11 cellular contexts compared by ENCODE assay signal in genomic region chr22:49964136-49964492, GRCh38. TPM values are rescaled to one million over a fixed set of nuclear protein-coding genes. Genes with fewer than 3 reads are reported as not detected.
A peak's percentile ranks its signal among the peaks of the same experiment; 100 is the strongest.
DNase-seq lines count a peak whose midpoint lies in the region; ATAC-seq, FAIRE-seq and TF ChIP-seq lines count a peak whose summit lies in the region.
"Had no signal": no experiment of that assay in that cellular context is flagged by ENCODE, and none has a peak within 500 bp of the region (broad histone marks: within the 10 kb centered on the region; RNA-seq: fewer than 3 reads in every experiment).

No MANE protein-coding gene starts in this region.

- H2BK15ac ChIP-seq in mesenchymal stem cell (ENCODE audit: low read depth, poor library complexity, severe bottlenecking) = peak overlapping the region; percentile 64

- H3K9me3 ChIP-seq in cardiac muscle cell (ENCODE audit: low read depth) = no peaks in the 10 kb centered on the region
- H3K9me3 ChIP-seq in mesenchymal stem cell (ENCODE audit: control insufficient read depth, low read length) = no peaks in the 10 kb centered on the region
- H3K9me3 ChIP-seq in upper lobe of right lung = no peaks in the 10 kb centered on the region

- ATAC-seq in left cardiac atrium (no peak), upper lobe of right lung (no peak), GM19463 (IDR thresholded peaks at IDR 0.05; ENCODE audit: unreplicated experiment) (no peak)

- no peaks in the 10 kb centered on the region for H3K27me3 ChIP-seq in cardiac muscle cell
- H3K27me3 ChIP-seq in mesenchymal stem cell (ENCODE audit: control insufficient read depth in 1 of 2, insufficient read depth in 1 of 2, low read length in 2 of 2) = no peaks in the 10 kb centered on the region
- no peaks in the 10 kb centered on the region for H3K27me3 ChIP-seq in upper lobe of right lung

- H2AFZ ChIP-seq in mesenchymal stem cell (ENCODE audit: low read depth, low read length) = no peak overlapping the region

- H3K4me2 ChIP-seq in mesenchymal stem cell (ENCODE audit: low read length, poor library complexity, severe bottlenecking) = no peak overlapping the region

- FAIRE-seq in HTR-8/SVneo (lab: Jason Lieb, UNC) = no peak
- FAIRE-seq: colon had no signal

- peaks cover 29% of the 10 kb centered on the region for H3K79me1 ChIP-seq in mesenchymal stem cell (replicated peaks; ENCODE audit: low read length, poor library complexity, severe bottlenecking)

- no peak overlapping the region for H2BK5ac ChIP-seq in mesenchymal stem cell (ENCODE audit: low read depth, low read length, poor library complexity, severe bottlenecking)

- H2BK12ac ChIP-seq in mesenchymal stem cell (ENCODE audit: low read length in 2 of 2) = peak overlapping the region in 1 of 2 experiments; percentile 26

- no peak overlapping the region for H2AK5ac ChIP-seq in mesenchymal stem cell (ENCODE audit: low read length, severe bottlenecking)

- H3K4me3 ChIP-seq in cardiac muscle cell (no peak overlapping the region), mesenchymal stem cell (ENCODE audit: insufficient read depth in 1 of 2, low read depth in 1 of 2, low read length in 2 of 2) (peak overlapping the region in 1 of 2 experiments; percentile 83), upper lobe of right lung (peak overlapping the region; percentile 93)

- H4K8ac ChIP-seq in mesenchymal stem cell (ENCODE audit: low read length) = peak overlapping the region; percentile 27

- H3K36me3 ChIP-seq in cardiac muscle cell = peaks cover 11% of the 10 kb centered on the region
- H3K36me3 ChIP-seq in mesenchymal stem cell (ENCODE audit: control insufficient read depth in 1 of 2, insufficient read depth in 2 of 2, low read depth in 1 of 2, low read length in 2 of 2) = peaks cover 19 to 59% of the 10 kb centered on the region in 2 experiments
- peaks cover 36% of the 10 kb centered on the region for H3K36me3 ChIP-seq in upper lobe of right lung

- intact Hi-C loops in left cardiac atrium (cut with DNase I) = no loop called here
- intact Hi-C loops in upper lobe of right lung (cut with DNase I) = no loop called here

- no peak for DNase-seq in cardiac muscle cell (ENCODE audit: low read depth in 1 of 2, low spot score in 1 of 2)
- DNase-seq in left cardiac atrium = no peak
- no peak for DNase-seq in mesenchymal stem cell
- peak; percentile 62 for DNase-seq in upper lobe of right lung
- no peak for DNase-seq in HTR-8/SVneo (ENCODE audit: insufficient read length, low spot score)
- DNase-seq in cortex of kidney (lab: John Stamatoyannopoulos, UW) = no peak
- DNase-seq: KBM-7 had no signal

- H4K91ac ChIP-seq in mesenchymal stem cell (ENCODE audit: low read length) = peak overlapping the region; percentile 2

- H3K23ac ChIP-seq in mesenchymal stem cell (ENCODE audit: low read length in 2 of 2) = no peak overlapping the region

- no peak overlapping the region for H3K18ac ChIP-seq in mesenchymal stem cell (ENCODE audit: low read depth in 1 of 2, low read length in 2 of 2)

- H3K4me3 Mint-ChIP-seq in brain = peak overlapping the region in 3 of 5 experiments; percentile 60 to 79 (median 74)

- no peaks in the 10 kb centered on the region for H3K9me3 Mint-ChIP-seq in brain

- no peak overlapping the region for H3K4ac ChIP-seq in mesenchymal stem cell (ENCODE audit: low read depth in 1 of 2, low read length in 2 of 2)

- 91% methylated on average over 8 of the region's 8 CpGs for WGBS in mesenchymal stem cell

- H3K27ac Mint-ChIP-seq in brain = peak overlapping the region in 2 of 5 experiments; percentile 59 to 84

- H3K27me3 Mint-ChIP-seq in brain = no peaks in the 10 kb centered on the region

- H3K36me3 Mint-ChIP-seq in brain = peaks cover 8% of the 10 kb centered on the region

- H3K27ac ChIP-seq in cardiac muscle cell (peak overlapping the region; percentile 52), mesenchymal stem cell (ENCODE audit: low read length, poor library complexity, severe bottlenecking) (no peak overlapping the region), upper lobe of right lung (peak overlapping the region; percentile 87)

- peak overlapping the region; percentile 19 to 20 for H3K14ac ChIP-seq in mesenchymal stem cell (ENCODE audit: low read length in 2 of 2)

- no peak for TF ChIP-seq CTCF in cardiac muscle cell (IDR thresholded peaks at IDR 0.05; ENCODE audit: low read depth, low read length)
- TF ChIP-seq CTCF in brain (conservative IDR thresholded peaks at IDR 0.05) = no peak
- TF ChIP-seq CTCF in upper lobe of right lung (IDR thresholded peaks at IDR 0.05) = no peak

- H3K9ac ChIP-seq in mesenchymal stem cell (ENCODE audit: low read length) = peak overlapping the region; percentile 90

- H3K4me1 ChIP-seq in cardiac muscle cell (ENCODE audit: low read depth) = peaks cover 36% of the 10 kb centered on the region
- H3K4me1 ChIP-seq in mesenchymal stem cell (ENCODE audit: control insufficient read depth, insufficient read depth, low read depth, low read length) = peaks cover 68% of the 10 kb centered on the region
- peaks cover 66% of the 10 kb centered on the region for H3K4me1 ChIP-seq in upper lobe of right lung

- H2BK120ac ChIP-seq in mesenchymal stem cell (ENCODE audit: low read depth, low read length) = no peak overlapping the region

- peaks cover 25% of the 10 kb centered on the region for H3K4me1 Mint-ChIP-seq in brain

RNA-seq across cellular contexts. Expression of gene PIM3, which starts 3.5 kb away (rescaled TPM):
- total RNA-seq in cardiac muscle cell = 37.4 and 62.2 TPM in 2 replicates
- polyA plus RNA-seq in cardiac muscle cell = 46.1 and 74.4 TPM in 2 replicates
- 10 to 100 TPM; 44.1 to 66.8 TPM for total RNA-seq in left cardiac atrium
- polyA plus RNA-seq in brain (ENCODE audit: insufficient read depth, low read depth, low replicate concordance) = 49.4 TPM
- 18.5 TPM for polyA plus RNA-seq in mesenchymal stem cell (2013, experiment 1 of 2)
- 17.6 TPM for polyA plus RNA-seq in mesenchymal stem cell (2013, experiment 2 of 2)
- 119 TPM for total RNA-seq in upper lobe of right lung

RNA-seq across cellular contexts. Expression of gene CRELD2, which starts 45.7 kb away (rescaled TPM):
- total RNA-seq in cardiac muscle cell (36.0 and 109 TPM in 2 replicates), left cardiac atrium (10 to 100 TPM; 30.1 to 43.7 TPM), upper lobe of right lung (44.2 TPM)
- polyA plus RNA-seq in cardiac muscle cell (37.6 and 112 TPM in 2 replicates), brain (ENCODE audit: insufficient read depth, low read depth, low replicate concordance) (18.8 TPM)
- 37.9 TPM for polyA plus RNA-seq in mesenchymal stem cell (2013, experiment 1 of 2)
- 35.8 TPM for polyA plus RNA-seq in mesenchymal stem cell (2013, experiment 2 of 2)

RNA-seq across cellular contexts. Expression of gene ALG12, which starts 45.9 kb away (rescaled TPM):
- total RNA-seq in cardiac muscle cell (10.5 and 21.0 TPM in 2 replicates), left cardiac atrium (10 to 100 TPM; 15.3 to 15.9 TPM), upper lobe of right lung (28.1 TPM)
- polyA plus RNA-seq in cardiac muscle cell (19.2 and 38.0 TPM in 2 replicates), brain (ENCODE audit: insufficient read depth, low read depth, low replicate concordance) (10.8 TPM)
- 20.9 TPM for polyA plus RNA-seq in mesenchymal stem cell (2013, experiment 1 of 2)
- 21.2 TPM for polyA plus RNA-seq in mesenchymal stem cell (2013, experiment 2 of 2)

RNA-seq across cellular contexts. Expression of gene IL17REL, which starts 48.5 kb away (rescaled TPM):
- total RNA-seq in cardiac muscle cell = 1.8 TPM in 1 of 2 replicates, not detected in the other
- not detected in 2 replicates for polyA plus RNA-seq in cardiac muscle cell
- total RNA-seq in left cardiac atrium = not detected
- polyA plus RNA-seq in brain (ENCODE audit: insufficient read depth, low read depth, low replicate concordance) = not detected
- polyA plus RNA-seq in mesenchymal stem cell (2013, experiment 1 of 2) = 0.06 TPM
- 0.08 TPM for polyA plus RNA-seq in mesenchymal stem cell (2013, experiment 2 of 2)
- not detected for total RNA-seq in upper lobe of right lung
- total RNA-seq: omental fat pad had no signal
